ENCODE assay signal across 18 cellular contexts in the genomic region with DNA sequence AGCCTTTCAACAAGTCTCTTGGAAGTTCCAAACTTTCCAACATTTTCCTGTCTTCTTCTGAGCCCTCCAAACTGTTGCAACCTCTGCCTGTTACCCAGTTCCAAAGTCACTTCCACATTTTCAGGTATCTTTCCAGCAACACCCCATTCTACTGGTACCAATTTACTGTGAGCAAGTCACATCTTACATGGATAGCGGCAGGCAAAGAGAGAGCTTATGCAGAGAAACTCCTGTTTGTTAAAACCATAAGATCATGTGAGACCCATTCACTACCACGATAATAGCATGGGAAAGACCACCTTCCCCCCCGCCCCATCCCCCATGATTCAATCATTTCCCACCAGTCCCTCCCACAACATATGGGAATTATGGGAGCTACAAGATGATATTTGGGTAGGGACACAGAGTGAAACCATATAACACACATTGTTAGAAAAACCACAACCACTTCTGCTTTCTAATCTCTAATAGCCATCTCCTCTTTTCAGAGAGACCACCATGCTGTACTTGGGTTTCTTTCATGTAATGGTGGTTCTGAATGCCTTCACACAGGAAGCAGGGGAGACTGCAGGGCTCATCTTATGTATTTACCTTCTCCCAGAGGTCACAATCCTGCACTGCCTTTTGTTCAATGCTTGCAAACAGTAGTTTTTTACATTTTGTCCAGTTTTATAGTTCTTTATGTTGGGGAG.
"Had no signal": no experiment of that assay in that cellular context is flagged by ENCODE, and none has a peak within 500 bp of the region (broad histone marks: within the 10 kb centered on the region; RNA-seq: fewer than 3 reads in every experiment).

No MANE protein-coding gene starts in this region.

- H3K27me3 Mint-ChIP-seq: progenitor cell of endocrine pancreas had no signal

- H3K4me1 Mint-ChIP-seq: endodermal cell had no signal

- DNase-seq: effector CD4-positive, alpha-beta T cell; endodermal cell; foreskin melanocyte; head of caudate nucleus; left colon; left ventricle myocardium superior; mesenchymal stem cell; midbrain; occipital lobe; pancreas; right cardiac atrium; stimulated activated CD4-positive, alpha-beta T cell treated with anti-CD3 and anti-CD28 coated beads, Interleukin-2, amount 100 ng/mL, for 48 hours; stimulated activated naive CD8-positive, alpha-beta T cell treated with anti-CD3 and anti-CD28 coated beads, Interleukin-15, Interleukin-2, amounts not matched to agents 100 U/mL and 50 U/mL, for 24 hours; tibial artery; upper lobe of left lung; uterus had no signal

- H3K4me3 Mint-ChIP-seq: endodermal cell, nephron had no signal

- H3K27ac Mint-ChIP-seq: endodermal cell, nephron, progenitor cell of endocrine pancreas had no signal

- ATAC-seq: left colon; left ventricle myocardium superior; pancreas; right cardiac atrium; stimulated activated naive CD8-positive, alpha-beta T cell treated with anti-CD3 and anti-CD28 coated beads, Interleukin-15, Interleukin-2, amounts not matched to agents 100 U/mL and 50 U/mL, for 24 hours had no signal
